In genomic region chr1:85230305-85230977, GRCh38 we compare ENCODE assay signal across 12 cellular contexts. TPM values are rescaled to one million over a fixed set of nuclear protein-coding genes. Genes with fewer than 3 reads are reported as not detected.
DNase-seq lines count a peak whose midpoint lies in the region; ATAC-seq and TF ChIP-seq lines count a peak whose summit lies in the region.
"Had no signal": no experiment of that assay in that cellular context is flagged by ENCODE, and none has a peak within 500 bp of the region (broad histone marks: within the 10 kb centered on the region; RNA-seq: fewer than 3 reads in every experiment).

No MANE protein-coding gene starts in this region.

- H3K9me3 ChIP-seq in SJCRH30 (replicated peaks): no peaks in the 10 kb centered on the region
- no peaks in the 10 kb centered on the region for H3K9me3 ChIP-seq in uterus
- H3K9me3 ChIP-seq: prostate gland had no signal

- no peaks in the 10 kb centered on the region for H3K36me3 ChIP-seq in BJ (ENCODE audit: control insufficient read depth, insufficient read depth, low read length)
- no peaks in the 10 kb centered on the region for H3K36me3 ChIP-seq in SJCRH30
- H3K36me3 ChIP-seq in uterus: no peaks in the 10 kb centered on the region
- H3K36me3 ChIP-seq: prostate gland had no signal

- H3K4me3 ChIP-seq in BJ (ENCODE audit: low read depth, low read length): no peak overlapping the region
- H3K4me3 ChIP-seq in GM12875 (ENCODE audit: low read depth, low read length): no peak overlapping the region
- peak overlapping the region; percentile 45 for H3K4me3 ChIP-seq in SJCRH30
- no peak overlapping the region for H3K4me3 ChIP-seq in uterus
- H3K4me3 ChIP-seq: coronary artery, prostate gland had no signal

- H3K27me3 ChIP-seq in BJ (ENCODE audit: control insufficient read depth, insufficient read depth, low read length): no peaks in the 10 kb centered on the region
- H3K27me3 ChIP-seq in SJCRH30: no peaks in the 10 kb centered on the region
- H3K27me3 ChIP-seq in foreskin keratinocyte: no peaks in the 10 kb centered on the region
- H3K27me3 ChIP-seq in uterus: no peaks in the 10 kb centered on the region

- DNase-seq in BJ (ENCODE audit: low read depth): no peak
- DNase-seq in SJCRH30: peak; percentile 51 to 68
- no peak for DNase-seq in foreskin keratinocyte
- DNase-seq in HuH-7.5 (ENCODE audit: low spot score): no peak
- DNase-seq in uterus: no peak
- DNase-seq: immature natural killer cell; stimulated activated CD8-positive, alpha-beta memory T cell treated with anti-CD3 and anti-CD28 coated beads, Interleukin-4, amount 100 ng/mL, for 48 hours had no signal

- H3K27ac ChIP-seq in SJCRH30 (peak overlapping the region; percentile 28; the same call in 1 of the 2 replicates), foreskin keratinocyte (no peak overlapping the region), uterus (no peak overlapping the region)
- H3K27ac ChIP-seq: coronary artery, prostate gland had no signal

- peak; percentile 24 for ATAC-seq in foreskin keratinocyte
- no peak for ATAC-seq in HG02870 (IDR thresholded peaks at IDR 0.05; ENCODE audit: unreplicated experiment)
- ATAC-seq in GM18868 (IDR thresholded peaks at IDR 0.05; ENCODE audit: unreplicated experiment): no peak

- no peak for TF ChIP-seq POLR2A in uterus (IDR thresholded peaks at IDR 0.05)

- CTCF ChIA-PET in BJ (lab: Yijun Ruan, JAX): interaction anchor here (1.3 to 2.9 kb wide), 5 partner anchors 10 to 123 kb away, joined by 3 to 16 read pairs (median 5); partner anchors contain the start of gene C1orf52

- H3K4me1 ChIP-seq in SJCRH30 (peaks cover 27% of the 10 kb centered on the region), foreskin keratinocyte (peaks cover 10% of the 10 kb centered on the region), uterus (no peaks in the 10 kb centered on the region)
- H3K4me1 ChIP-seq: prostate gland had no signal

- POLR2A ChIA-PET in BJ (lab: Charles Lee): no interaction called here

- intact Hi-C loops in uterus (cut with DNase I; ENCODE audit: low total_unique reads): no loop called here

- TF ChIP-seq CTCF in BJ (IDR thresholded peaks at IDR 0.05; ENCODE audit: insufficient read depth, low read depth, low read length): peak; percentile 21; the same call in 1 of the 2 replicates
- TF ChIP-seq CTCF in GM12875 (IDR thresholded peaks at IDR 0.05; ENCODE audit: borderline replicate concordance, insufficient read depth, low read depth, low read length): peak; percentile 41; the same call in 1 of the 2 replicates
- TF ChIP-seq CTCF in foreskin keratinocyte (conservative IDR thresholded peaks at IDR 0.05): peak; percentile 18
- no peak for TF ChIP-seq CTCF in uterus (IDR thresholded peaks at IDR 0.05)

RNA-seq across cellular contexts. Expression of gene C1orf52, which starts 29.0 kb away (rescaled TPM):
- polyA plus RNA-seq in BJ (2011; rRNA removed) (29.6 and 30.5 TPM in 2 replicates), foreskin keratinocyte (18.7 and 21.8 TPM in 2 replicates)
- polyA minus RNA-seq in BJ (2011; rRNA and poly(A)+ RNA removed): 10.1 and 16.6 TPM in 2 replicates
- 21.7 and 25.8 TPM in 2 replicates for total RNA-seq in SJCRH30 (2014; rRNA removed; shearing (Covaris generic))
- total RNA-seq in foreskin keratinocyte (21.4 TPM in 2 replicates), uterus (10 to 100 TPM; 22.3 to 47.6 (median 28.8) TPM)

RNA-seq across cellular contexts. Expression of gene SYDE2, which starts 29.6 kb away (rescaled TPM):
- polyA plus RNA-seq in BJ (2011; rRNA removed) (4.4 and 6.1 TPM in 2 replicates), foreskin keratinocyte (0.19 and 0.30 TPM in 2 replicates)
- polyA minus RNA-seq in BJ (2011; rRNA and poly(A)+ RNA removed): 9.0 and 11.8 TPM in 2 replicates
- 5.2 and 6.7 TPM in 2 replicates for total RNA-seq in SJCRH30 (2014; rRNA removed; shearing (Covaris generic))
- total RNA-seq in foreskin keratinocyte (3.5 and 4.4 TPM in 2 replicates), uterus (10 to 100 TPM in 3 of 4 donors, 1 to 10 TPM in 1; 5.3 to 24.3 (median 14.6) TPM)

RNA-seq across cellular contexts. Expression of gene BCL10, which starts 46.0 kb away (rescaled TPM):
- polyA plus RNA-seq in BJ (2011; rRNA removed) (7.8 and 11.6 TPM in 2 replicates), foreskin keratinocyte (21.1 and 21.4 TPM in 2 replicates)
- 9.8 and 11.6 TPM in 2 replicates for polyA minus RNA-seq in BJ (2011; rRNA and poly(A)+ RNA removed)
- total RNA-seq in SJCRH30 (2014; rRNA removed; shearing (Covaris generic)): 24.9 and 26.6 TPM in 2 replicates
- total RNA-seq in foreskin keratinocyte (49.4 and 52.0 TPM in 2 replicates), uterus (10 to 100 TPM; 15.3 to 31.9 (median 26.8) TPM)

Comparison
In these comparisons a context has a peak if more than half of its experiments do, and no peak if none do; other contexts are left out.
1. DNase-seq: peak in SJCRH30 (2 of 2); none in BJ (single experiment), foreskin keratinocyte (0 of 2), HuH-7.5 (single experiment) and uterus (0 of 2).
2. CTCF ChIP-seq: peak in BJ (single experiment), GM12875 (single experiment) and foreskin keratinocyte (single experiment); none in uterus (0 of 4).